Comparison of ENCODE assay signal across 27 cellular contexts in the genomic region with DNA sequence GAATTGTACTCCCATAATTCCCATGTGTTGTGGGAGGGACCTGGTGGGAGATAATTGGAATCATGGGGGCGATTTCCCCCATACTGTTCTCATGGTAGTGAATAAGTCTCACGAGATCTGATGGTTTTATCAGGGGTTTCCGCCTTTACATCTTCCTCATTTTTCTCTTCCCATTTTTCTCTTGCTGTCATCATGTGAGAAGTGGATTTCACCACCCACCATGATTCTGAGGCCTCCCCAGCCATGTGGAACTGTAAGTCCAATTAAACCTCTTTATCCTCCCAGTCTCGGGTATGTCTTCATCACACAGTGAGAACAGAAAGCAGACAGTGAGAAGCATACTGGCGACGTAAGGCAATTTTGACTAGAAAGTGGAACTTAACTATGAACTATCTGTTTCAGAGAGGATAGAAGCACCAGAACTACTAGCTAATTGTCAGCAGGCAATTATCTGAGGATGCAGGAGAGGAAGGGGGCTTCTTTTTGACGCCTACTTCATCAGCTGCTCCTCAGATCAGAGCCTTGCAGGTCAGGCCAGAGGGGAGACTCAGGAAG. TPM values are rescaled to one million over a fixed set of nuclear protein-coding genes. Genes with fewer than 3 reads are reported as not detected.
"Had no signal": no experiment of that assay in that cellular context is flagged by ENCODE, and none has a peak within 500 bp of the region (broad histone marks: within the 10 kb centered on the region; RNA-seq: fewer than 3 reads in every experiment).

No MANE protein-coding gene starts in this region.

- DNase-seq: activated CD4-positive, alpha-beta memory T cell treated with anti-CD3 and anti-CD28 coated beads for 36 hours; activated CD4-positive, alpha-beta T cell treated with anti-CD3 and anti-CD28 coated beads for 1 hour; activated CD4-positive, alpha-beta T cell treated with anti-CD3 and anti-CD28 coated beads, Interleukin-2, amount 10 ng/mL, durations not matched to agents 24 days and 14 days; activated CD8-positive, alpha-beta memory T cell treated with anti-CD3 and anti-CD28 coated beads for 24 hours; activated effector memory CD4-positive, alpha-beta T cell treated with anti-CD3 and anti-CD28 coated beads, Interleukin-2, amount 50 U/mL, for 16 hours; activated naive CD4-positive, alpha-beta T cell treated with Interleukin-2 at 50 U/mL for 16 hours; activated naive CD8-positive, alpha-beta T cell treated with anti-CD3 and anti-CD28 coated beads, Interleukin-2, amount 50 U/mL, for 24 hours; activated T-cell treated with anti-CD3 and anti-CD28 coated beads, Interleukin-2, amount 50 U/mL, for 4 hours; amniotic stem cell; NCI-H1092; NCI-H1417; NCI-H1694; NCI-H2029; NCI-H2107; NCI-H2171 treated with DMSO at 0.1 percent for 48 hours; NCI-H226; NCI-H526 treated with DMSO at 0.1 percent for 48 hours; OCI-M1; RPMI8226; SW 1271 had no signal

- ATAC-seq: activated naive CD4-positive, alpha-beta T cell treated with anti-CD3 and anti-CD28 coated beads, Interleukin-2, amount 50 U/mL, for 72 hours; activated naive CD8-positive, alpha-beta T cell treated with anti-CD3 and anti-CD28 coated beads, Interleukin-2, amount 50 U/mL, for 24 hours; activated T-cell treated with anti-CD3 and anti-CD28 coated beads, Interleukin-2, amount 50 U/mL, for 4 hours; Panc1; Right ventricle myocardium inferior; WTC11 had no signal

RNA-seq across cellular contexts. Expression of a gene that starts 8.5 kb away (rescaled TPM):
- total RNA-seq: activated CD4-positive, alpha-beta memory T cell treated with anti-CD3 and anti-CD28 coated beads for 36 hours; activated CD4-positive, alpha-beta T cell treated with anti-CD3 and anti-CD28 coated beads, Interleukin-2, amount 10 ng/mL, durations not matched to agents 24 days and 14 days; activated naive CD4-positive, alpha-beta T cell treated with anti-CD3 and anti-CD28 coated beads, Interleukin-2, amount 50 U/mL, for 72 hours; activated T-cell treated with anti-CD3 and anti-CD28 coated beads, Interleukin-2, amount 50 U/mL, for 4 hours; ascending aorta; MCF 10A; NCI-H460; Right ventricle myocardium inferior had no signal
